ENCODE assay signal across 1 cellular context in the genomic region with DNA sequence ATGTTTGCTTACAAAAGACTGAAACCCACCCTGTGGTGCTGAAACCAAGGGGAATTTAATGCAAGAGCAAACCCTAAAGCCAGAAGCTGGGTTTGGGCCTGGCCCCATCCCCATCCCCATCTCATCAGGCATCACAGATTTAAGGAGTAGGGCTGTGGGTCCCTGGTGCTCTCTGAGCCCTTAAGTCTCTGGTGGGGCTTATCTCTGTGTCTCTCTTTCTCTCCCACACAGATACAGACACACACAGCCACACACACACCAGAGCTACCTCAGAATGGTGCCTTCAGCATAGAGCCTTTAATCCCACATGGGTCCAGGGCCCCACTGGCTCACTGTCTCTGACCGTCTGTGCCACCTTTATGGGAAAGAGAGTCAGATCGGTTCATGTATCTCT.
TF ChIP-seq lines count a peak whose summit lies in the region.

No MANE protein-coding gene starts in this region.

TF ChIP-seq in HepG2, 621 proteins besides CTCF, POLR2A, EP300 and RAD21 (continued from another document):
- TF ChIP-seq, protein P1, sequence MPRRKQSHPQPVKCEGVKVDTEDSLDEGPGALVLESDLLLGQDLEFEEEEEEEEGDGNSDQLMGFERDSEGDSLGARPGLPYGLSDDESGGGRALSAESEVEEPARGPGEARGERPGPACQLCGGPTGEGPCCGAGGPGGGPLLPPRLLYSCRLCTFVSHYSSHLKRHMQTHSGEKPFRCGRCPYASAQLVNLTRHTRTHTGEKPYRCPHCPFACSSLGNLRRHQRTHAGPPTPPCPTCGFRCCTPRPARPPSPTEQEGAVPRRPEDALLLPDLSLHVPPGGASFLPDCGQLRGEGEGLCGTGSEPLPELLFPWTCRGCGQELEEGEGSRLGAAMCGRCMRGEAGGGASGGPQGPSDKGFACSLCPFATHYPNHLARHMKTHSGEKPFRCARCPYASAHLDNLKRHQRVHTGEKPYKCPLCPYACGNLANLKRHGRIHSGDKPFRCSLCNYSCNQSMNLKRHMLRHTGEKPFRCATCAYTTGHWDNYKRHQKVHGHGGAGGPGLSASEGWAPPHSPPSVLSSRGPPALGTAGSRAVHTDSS (CRISPR knock-in tag; conservative IDR thresholded peaks at IDR 0.05) = no peak
- TF ChIP-seq, protein P2, sequence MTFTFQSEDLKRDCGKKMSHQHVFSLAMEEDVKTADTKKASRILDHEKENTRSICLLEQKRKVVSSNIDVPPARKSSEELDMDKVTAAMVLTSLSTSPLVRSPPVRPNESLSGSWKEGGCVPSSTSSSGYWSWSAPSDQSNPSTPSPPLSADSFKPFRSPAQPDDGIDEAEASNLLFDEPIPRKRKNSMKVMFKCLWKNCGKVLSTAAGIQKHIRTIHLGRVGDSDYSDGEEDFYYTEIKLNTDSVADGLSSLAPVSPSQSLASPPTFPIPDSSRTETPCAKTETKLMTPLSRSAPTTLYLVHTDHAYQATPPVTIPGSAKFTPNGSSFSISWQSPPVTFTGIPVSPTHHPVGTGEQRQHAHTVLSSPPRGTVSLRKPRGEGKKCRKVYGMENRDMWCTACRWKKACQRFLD (CRISPR knock-in tag; IDR thresholded peaks at IDR 0.05; ENCODE audit: borderline replicate concordance) = no peak
- TF ChIP-seq PITX1 (CRISPR knock-in tag; IDR thresholded peaks at IDR 0.05) (no peak), EHMT2 (IDR thresholded peaks at IDR 0.05; ENCODE audit: borderline replicate concordance, low read depth, low read length) (no peak), SSRP1 (CRISPR knock-in tag; IDR thresholded peaks at IDR 0.05) (no peak), THAP11 (CRISPR knock-in tag; IDR thresholded peaks at IDR 0.05) (no peak)
- TF ChIP-seq, protein P3, sequence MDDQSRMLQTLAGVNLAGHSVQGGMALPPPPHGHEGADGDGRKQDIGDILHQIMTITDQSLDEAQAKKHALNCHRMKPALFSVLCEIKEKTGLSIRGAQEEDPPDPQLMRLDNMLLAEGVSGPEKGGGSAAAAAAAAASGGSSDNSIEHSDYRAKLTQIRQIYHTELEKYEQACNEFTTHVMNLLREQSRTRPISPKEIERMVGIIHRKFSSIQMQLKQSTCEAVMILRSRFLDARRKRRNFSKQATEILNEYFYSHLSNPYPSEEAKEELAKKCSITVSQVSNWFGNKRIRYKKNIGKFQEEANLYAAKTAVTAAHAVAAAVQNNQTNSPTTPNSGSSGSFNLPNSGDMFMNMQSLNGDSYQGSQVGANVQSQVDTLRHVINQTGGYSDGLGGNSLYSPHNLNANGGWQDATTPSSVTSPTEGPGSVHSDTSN (CRISPR knock-in tag; IDR thresholded peaks at IDR 0.05; ENCODE audit: borderline replicate concordance) = no peak
TF ChIP-seq in HepG2: peak in this region for 0.
